11 cellular contexts compared by ENCODE assay signal in genomic region chr3:114418107-114418506, GRCh38.
DNase-seq lines count a peak whose midpoint lies in the region; ATAC-seq and TF ChIP-seq lines count a peak whose summit lies in the region.
"Had no signal": no experiment of that assay in that cellular context is flagged by ENCODE, and none has a peak within 500 bp of the region (broad histone marks: within the 10 kb centered on the region; RNA-seq: fewer than 3 reads in every experiment).

No MANE protein-coding gene starts in this region.

- H3K27ac Mint-ChIP-seq in brain, result peak overlapping the region in 3 of 5 experiments; percentile 59 to 99 (median 81)
- H3K27ac Mint-ChIP-seq: activated naive CD8-positive, alpha-beta T cell treated with anti-CD3 and anti-CD28 coated beads, Interleukin-2, amount 10 ng/mL, durations not matched to agents 7 days and 5 days had no signal

- TF ChIP-seq CTCF in brain (conservative IDR thresholded peaks at IDR 0.05) (no peak), A673 (conservative IDR thresholded peaks at IDR 0.05; ENCODE audit: low read depth, low read length) (no peak)

- peak; percentile 78 for ATAC-seq in GM18498 (IDR thresholded peaks at IDR 0.05; ENCODE audit: unreplicated experiment)
- ATAC-seq in GM19455 (IDR thresholded peaks at IDR 0.05; ENCODE audit: unreplicated experiment), result peak; percentile 85
- peak; percentile 73 for ATAC-seq in HG03064 (IDR thresholded peaks at IDR 0.05; ENCODE audit: low read depth, unreplicated experiment)

- no peaks in the 10 kb centered on the region for H3K27me3 ChIP-seq in A673 (replicated peaks; ENCODE audit: insufficient read depth, low read depth, low read length, poor library complexity)
- H3K27me3 ChIP-seq: hepatocyte had no signal

- no peaks in the 10 kb centered on the region for H3K9me3 Mint-ChIP-seq in brain
- H3K9me3 Mint-ChIP-seq: activated naive CD8-positive, alpha-beta T cell treated with anti-CD3 and anti-CD28 coated beads, Interleukin-2, amount 10 ng/mL, durations not matched to agents 7 days and 5 days had no signal

- peaks cover 38% of the 10 kb centered on the region for H3K4me1 ChIP-seq in A673 (ENCODE audit: insufficient read depth, low read length, poor library complexity, severe bottlenecking)

- H3K27me3 Mint-ChIP-seq in brain, result no peaks in the 10 kb centered on the region
- H3K27me3 Mint-ChIP-seq: activated naive CD8-positive, alpha-beta T cell treated with anti-CD3 and anti-CD28 coated beads, Interleukin-2, amount 10 ng/mL, durations not matched to agents 7 days and 5 days had no signal

- CTCF ChIA-PET in A673 (lab: Charles Lee), result interaction anchor here (0.8 to 2.9 kb wide), 11 partner anchors 8 to 127 kb away, joined by 3 to 56 read pairs (median 5); no protein-coding TSS in a partner anchor

- no peaks in the 10 kb centered on the region for H3K9me3 ChIP-seq in A673 (ENCODE audit: low read depth, low read length, poor library complexity, severe bottlenecking)

- no peak for DNase-seq in KBM-7
- DNase-seq in A673 (ENCODE audit: low spot score), result no peak
- no peak for DNase-seq in RPMI8226
- DNase-seq in NCI-H187 (lab: John Stamatoyannopoulos, UW), result no peak
- DNase-seq: activated naive CD8-positive, alpha-beta T cell treated with anti-CD3 and anti-CD28 coated beads, Interleukin-2, amount 10 ng/mL, durations not matched to agents 7 days and 5 days had no signal

- intact Hi-C loops in A673 (cut with micrococcal nuclease; ENCODE audit: unreplicated experiment), result loop anchor here (5.0 to 10.0 kb wide), 3 partner anchors 56 to 1417 kb away; no protein-coding TSS in a partner anchor

- no TSS peak for BruUV-seq in A673 (replicated peaks; lab: Mats Ljungman, UMichigan)

- H3K36me3 Mint-ChIP-seq in brain, result no peaks in the 10 kb centered on the region
- H3K36me3 Mint-ChIP-seq: activated naive CD8-positive, alpha-beta T cell treated with anti-CD3 and anti-CD28 coated beads, Interleukin-2, amount 10 ng/mL, durations not matched to agents 7 days and 5 days had no signal

- no peak overlapping the region for H3K4me3 ChIP-seq in A673 (ENCODE audit: low read depth, low read length, poor library complexity, severe bottlenecking)
- H3K4me3 ChIP-seq: hepatocyte, SK-N-MC had no signal

- no peaks in the 10 kb centered on the region for H3K36me3 ChIP-seq in A673 (ENCODE audit: insufficient read depth, low read length, poor library complexity, severe bottlenecking)

- in situ Hi-C loops in KBM-7 (cut with MboI; ENCODE audit: low pct_unique_long_range_greater_than_20kb, low sequenced_read_pairs), result no loop called here

- no peak overlapping the region for H3K27ac ChIP-seq in A673 (ENCODE audit: low read depth, low read length, poor library complexity, severe bottlenecking)
- H3K27ac ChIP-seq: hepatocyte, SK-N-MC had no signal

- peaks cover 82% of the 10 kb centered on the region for H3K4me1 Mint-ChIP-seq in brain

- peak overlapping the region in 3 of 5 experiments; percentile 53 to 77 (median 63) for H3K4me3 Mint-ChIP-seq in brain
- H3K4me3 Mint-ChIP-seq: activated naive CD8-positive, alpha-beta T cell treated with anti-CD3 and anti-CD28 coated beads, Interleukin-2, amount 10 ng/mL, durations not matched to agents 7 days and 5 days had no signal

- POLR2A ChIA-PET in A673 (lab: Charles Lee; ENCODE audit: low non-redundant PET), result no interaction called here
